In genomic region chr14:32202941-32203882, GRCh38 we compare ENCODE assay signal across 1 cellular context.
TF ChIP-seq lines count a peak whose summit lies in the region.

Gene RNU6-8, minus strand, starts transcription at chr14:32203269.

TF ChIP-seq in HepG2, 621 proteins besides CTCF, POLR2A, EP300 and RAD21 (continued from another document):
- TF ChIP-seq SOX13 (IDR thresholded peaks at IDR 0.05) (0 out of 2 replicates have a peak, but pooled peaks have one; percentile 44), SOX13 (CRISPR knock-in tag; conservative IDR thresholded peaks at IDR 0.05 in 1 of 2, IDR thresholded peaks at IDR 0.05 in 1 of 2) (peak; percentile 12 to 52; a peak in 2 of 4 replicates), ZNF292 (CRISPR knock-in tag; IDR thresholded peaks at IDR 0.05; ENCODE audit: borderline replicate concordance, low read depth) (peak; percentile 34), ZNF660 (CRISPR knock-in tag; IDR thresholded peaks at IDR 0.05; ENCODE audit: borderline replicate concordance, low read depth) (no peak; the same call in 1 of the 2 replicates), SNAPC2 (CRISPR knock-in tag; IDR thresholded peaks at IDR 0.05) (peak; percentile 100), NPAS2 (CRISPR knock-in tag; IDR thresholded peaks at IDR 0.05; ENCODE audit: borderline replicate concordance) (peak; percentile 59; the same call in 1 of the 2 replicates), NAIF1 (CRISPR knock-in tag; IDR thresholded peaks at IDR 0.05; ENCODE audit: borderline replicate concordance) (peak; percentile 99), GMEB1 (CRISPR knock-in tag; IDR thresholded peaks at IDR 0.05; ENCODE audit: borderline replicate concordance) (peak; percentile 76; the same call in 1 of the 2 replicates), LBX2 (CRISPR knock-in tag; IDR thresholded peaks at IDR 0.05; ENCODE audit: borderline replicate concordance) (peak; percentile 94; the same call in 1 of the 2 replicates), SRF (IDR thresholded peaks at IDR 0.05; ENCODE audit: low read depth, low read length) (peak; percentile 33; the same call in 1 of the 2 replicates), ZFX (CRISPR knock-in tag; IDR thresholded peaks at IDR 0.05; ENCODE audit: low read depth) (peak; percentile 84), GATAD1 (CRISPR knock-in tag; IDR thresholded peaks at IDR 0.05) (peak; percentile 76), WIZ (CRISPR knock-in tag; IDR thresholded peaks at IDR 0.05) (peak; percentile 65), ZNF773 (CRISPR knock-in tag; IDR thresholded peaks at IDR 0.05; ENCODE audit: borderline replicate concordance) (peak; percentile 94), BHLHE40 (IDR thresholded peaks at IDR 0.05; ENCODE audit: low read length) (peak; percentile 80), ZFY (CRISPR knock-in tag; IDR thresholded peaks at IDR 0.05) (peak; percentile 94), ZNF790 (CRISPR knock-in tag; IDR thresholded peaks at IDR 0.05; ENCODE audit: borderline replicate concordance) (peak; percentile 99), ZFP90 (CRISPR knock-in tag; IDR thresholded peaks at IDR 0.05; ENCODE audit: borderline replicate concordance) (peak; percentile 97), TERF1 (CRISPR knock-in tag; IDR thresholded peaks at IDR 0.05) (no peak), ZNF546 (CRISPR knock-in tag; conservative IDR thresholded peaks at IDR 0.05) (peak; percentile 93), E2F5 (CRISPR knock-in tag; conservative IDR thresholded peaks at IDR 0.05) (peak; percentile 88), ZNF460 (CRISPR knock-in tag; IDR thresholded peaks at IDR 0.05; ENCODE audit: borderline replicate concordance) (peak; percentile 60; the same call in 1 of the 2 replicates), MED13 (CRISPR knock-in tag; IDR thresholded peaks at IDR 0.05) (no peak; the same call in none of the 2 replicates), XBP1 (CRISPR knock-in tag; IDR thresholded peaks at IDR 0.05) (peak; percentile 88; the same call in 1 of the 2 replicates), HOXA3 (CRISPR knock-in tag; IDR thresholded peaks at IDR 0.05) (peak; percentile 87), GTF3A (CRISPR knock-in tag; conservative IDR thresholded peaks at IDR 0.05) (peak; percentile 87; the same call in 1 of the 2 replicates), ZBTB7A (CRISPR knock-in tag; IDR thresholded peaks at IDR 0.05) (peak; percentile 98), ZNF282 (IDR thresholded peaks at IDR 0.05; ENCODE audit: partially characterized antibody) (no peak), HDAC6 (IDR thresholded peaks at IDR 0.05; ENCODE audit: low read depth, low read length) (0 out of 2 replicates have a peak, but pooled peaks have one; percentile 40), KDM5A (IDR thresholded peaks at IDR 0.05; ENCODE audit: borderline replicate concordance, low read length) (no peak; the same call in 1 of the 2 replicates), ZXDC (CRISPR knock-in tag; IDR thresholded peaks at IDR 0.05) (peak; percentile 81), FOXP1 (IDR thresholded peaks at IDR 0.05) (no peak), FOXP1 (CRISPR knock-in tag; IDR thresholded peaks at IDR 0.05) (peak; percentile 59), GFI1 (CRISPR knock-in tag; IDR thresholded peaks at IDR 0.05; ENCODE audit: borderline replicate concordance) (peak; percentile 68), KDM5B (CRISPR knock-in tag; IDR thresholded peaks at IDR 0.05; ENCODE audit: borderline replicate concordance) (peak; percentile 99), ZNF446 (CRISPR knock-in tag; IDR thresholded peaks at IDR 0.05) (peak; percentile 97), JUN (CRISPR knock-in tag; IDR thresholded peaks at IDR 0.05) (peak; percentile 79), NFIB (CRISPR knock-in tag; IDR thresholded peaks at IDR 0.05; ENCODE audit: borderline replicate concordance) (no peak), ZNF589 (CRISPR knock-in tag; conservative IDR thresholded peaks at IDR 0.05) (no peak), ELF4 (CRISPR knock-in tag; IDR thresholded peaks at IDR 0.05; ENCODE audit: borderline replicate concordance) (peak; percentile 87; the same call in 1 of the 2 replicates), TEAD3 (CRISPR knock-in tag; optimal IDR thresholded peaks at IDR 0.05; ENCODE audit: borderline replicate concordance) (peak; percentile 74), ZSCAN21 (CRISPR knock-in tag; IDR thresholded peaks at IDR 0.05; ENCODE audit: borderline replicate concordance) (peak; percentile 16; the same call in 1 of the 2 replicates), DMAP1 (CRISPR knock-in tag; IDR thresholded peaks at IDR 0.05) (peak; percentile 87), CEBPB (IDR thresholded peaks at IDR 0.05; ENCODE audit: borderline replicate concordance, low read depth, low read length) (peak; percentile 40; the same call in 1 of the 2 replicates), ZNF205 (CRISPR knock-in tag; IDR thresholded peaks at IDR 0.05) (peak; percentile 96), MBD4 (IDR thresholded peaks at IDR 0.05; ENCODE audit: borderline replicate concordance, low read length) (no peak), HNF4A (CRISPR knock-in tag; IDR thresholded peaks at IDR 0.05) (no peak; the same call in 1 of the 2 replicates), AFF4 (CRISPR knock-in tag; IDR thresholded peaks at IDR 0.05) (peak; percentile 94), GRHL1 (CRISPR knock-in tag; conservative IDR thresholded peaks at IDR 0.05) (no peak), CBX5 (CRISPR knock-in tag; IDR thresholded peaks at IDR 0.05; ENCODE audit: borderline replicate concordance) (peak; percentile 64; the same call in 1 of the 2 replicates), TRIM24 (CRISPR knock-in tag; IDR thresholded peaks at IDR 0.05) (no peak; the same call in 1 of the 2 replicates), NCOA2 (CRISPR knock-in tag; IDR thresholded peaks at IDR 0.05) (peak; percentile 66), TEF (CRISPR knock-in tag; IDR thresholded peaks at IDR 0.05) (peak; percentile 25; the same call in 1 of the 2 replicates), ZFP36L2 (CRISPR knock-in tag; IDR thresholded peaks at IDR 0.05) (0 out of 2 replicates have a peak, but pooled peaks have one; percentile 75), KDM4B (CRISPR knock-in tag; IDR thresholded peaks at IDR 0.05) (peak; percentile 60; the same call in 1 of the 2 replicates)
